Comparison of ENCODE assay signal across 1 cellular context in genomic region chr14:25044299-25044698, GRCh38.
TF ChIP-seq lines count a peak whose summit lies in the region.

No MANE protein-coding gene starts in this region.

TF ChIP-seq in GM23338, 12 proteins besides CTCF, POLR2A, EP300 and RAD21 (continued from another document):
- TF ChIP-seq ZNF462 (CRISPR knock-in tag; IDR thresholded peaks at IDR 0.05) (no peak), CREB1 (CRISPR knock-in tag; IDR thresholded peaks at IDR 0.05; ENCODE audit: low read depth) (no peak), EZH2phosphoT487 (IDR thresholded peaks at IDR 0.05; ENCODE audit: unreplicated experiment) (no peak), NANOG (IDR thresholded peaks at IDR 0.05; ENCODE audit: borderline replicate concordance) (no peak), EZH2 (IDR thresholded peaks at IDR 0.05; ENCODE audit: low read depth, unreplicated experiment) (no peak), REST (IDR thresholded peaks at IDR 0.05; ENCODE audit: unreplicated experiment) (no peak), ETS1 (IDR thresholded peaks at IDR 0.05) (no peak), POLR2AphosphoS5 (IDR thresholded peaks at IDR 0.05; ENCODE audit: low read depth) (no peak), JUNB (IDR thresholded peaks at IDR 0.05; ENCODE audit: unreplicated experiment) (no peak), STAT1 (IDR thresholded peaks at IDR 0.05; ENCODE audit: unreplicated experiment) (no peak)
